ENCODE assay signal across 8 cellular contexts in the genomic region with DNA sequence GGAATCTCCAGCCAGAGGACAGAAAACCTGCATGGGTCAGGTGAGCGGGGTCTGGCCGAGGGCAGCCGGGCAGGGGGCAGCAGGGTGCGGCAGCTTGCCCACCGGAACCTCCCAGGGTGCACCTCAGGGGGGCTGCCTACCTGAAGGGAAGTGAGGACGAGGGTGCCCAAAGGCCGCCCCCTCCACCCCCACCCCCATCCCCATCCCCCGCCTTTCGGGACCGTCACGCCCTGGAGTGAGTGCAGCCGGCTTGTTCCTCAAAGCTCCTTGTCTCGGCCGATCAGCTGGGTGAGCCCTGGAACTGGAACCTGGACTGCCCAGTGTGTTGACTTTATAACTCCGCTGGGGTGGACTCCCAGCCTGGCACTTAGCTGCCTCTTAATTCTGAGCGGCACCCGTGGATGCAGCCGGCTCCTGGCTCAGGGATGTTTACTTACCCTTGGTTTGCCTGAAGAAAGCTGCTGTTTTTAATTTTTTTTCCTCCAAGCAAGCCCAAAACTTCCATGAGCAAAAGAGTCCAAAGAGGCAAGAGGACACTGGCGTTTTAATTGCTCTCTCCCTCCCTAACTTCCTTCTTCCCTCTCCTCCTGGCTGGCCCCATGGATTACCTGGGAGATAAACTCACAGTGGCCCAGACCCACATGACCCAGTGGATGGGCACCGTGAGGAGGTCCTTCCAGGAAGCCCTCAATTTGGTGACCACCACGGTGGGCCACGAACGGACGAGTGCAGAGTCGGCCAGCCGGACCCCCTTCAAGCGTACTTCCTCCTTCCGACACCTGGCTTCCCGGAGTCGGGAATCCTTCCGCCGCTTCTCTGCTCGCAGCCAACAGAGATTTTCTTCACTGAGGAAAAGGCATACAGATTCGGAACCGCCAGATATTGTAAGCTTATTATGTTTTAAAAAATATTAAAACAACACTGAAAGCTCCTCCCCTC.
DNase-seq lines count a peak whose midpoint lies in the region; ATAC-seq and TF ChIP-seq lines count a peak whose summit lies in the region.

No MANE protein-coding gene starts in this region.

- H3K9me3 ChIP-seq in DOHH2 (ENCODE audit: control insufficient read depth, insufficient read depth, low read length) (no peaks in the 10 kb centered on the region), OCI-LY1 (ENCODE audit: low read length) (no peaks in the 10 kb centered on the region)

- DNase-seq in epithelial cell of esophagus (ENCODE audit: low read depth) (no peak), myocyte (ENCODE audit: low read depth) (peak; percentile 40), UCSD-AML1 (lab: John Stamatoyannopoulos, UW; ENCODE audit: unreplicated experiment) (no peak), NK-92 (lab: John Stamatoyannopoulos, UW; ENCODE audit: unreplicated experiment) (no peak)

- H3K4me1 ChIP-seq in DOHH2 (ENCODE audit: control insufficient read depth, low read length): peaks cover 9% of the 10 kb centered on the region
- H3K4me1 ChIP-seq in OCI-LY1 (ENCODE audit: insufficient read depth, low read length, severe bottlenecking): peaks cover 4% of the 10 kb centered on the region

- H3K4me2 ChIP-seq in DOHH2 (ENCODE audit: low read length): peak overlapping the region; percentile 90
- H3K4me2 ChIP-seq in OCI-LY1 (ENCODE audit: low read length): peak overlapping the region; percentile 40; the same call in 1 of the 2 replicates

- no peaks in the 10 kb centered on the region for H3K9me2 ChIP-seq in DOHH2 (replicated peaks; ENCODE audit: control insufficient read depth, low read length)
- no peaks in the 10 kb centered on the region for H3K9me2 ChIP-seq in OCI-LY1 (ENCODE audit: low read depth, low read length)

- H3K9ac ChIP-seq in OCI-LY1 (ENCODE audit: low read length): no peak overlapping the region

- no peaks in the 10 kb centered on the region for H4K20me1 ChIP-seq in DOHH2 (ENCODE audit: control insufficient read depth, insufficient read depth, low read depth, low read length)
- no peaks in the 10 kb centered on the region for H4K20me1 ChIP-seq in OCI-LY1 (ENCODE audit: insufficient read depth, low read length)

- H3K4me3 ChIP-seq in DOHH2 (ENCODE audit: low read length) (peak overlapping the region; percentile 71), OCI-LY1 (ENCODE audit: low read depth, low read length, poor library complexity, severe bottlenecking) (peak overlapping the region; percentile 36), epithelial cell of esophagus (ENCODE audit: low read length) (peak overlapping the region; percentile 63)

- H3K27me3 ChIP-seq in DOHH2 (ENCODE audit: control insufficient read depth, low read length) (peaks cover 26% of the 10 kb centered on the region), OCI-LY1 (ENCODE audit: insufficient read depth, low read length) (peaks cover 4% of the 10 kb centered on the region; the same call in 1 of the 2 replicates)

- H2AFZ ChIP-seq in OCI-LY1 (ENCODE audit: low read length): no peak overlapping the region

- TF ChIP-seq CTCF in DOHH2 (IDR thresholded peaks at IDR 0.05; ENCODE audit: low read depth, low read length, poor library complexity, severe bottlenecking): no peak
- TF ChIP-seq CTCF in OCI-LY1 (IDR thresholded peaks at IDR 0.05; ENCODE audit: low read length): no peak
- no peak for TF ChIP-seq CTCF in epithelial cell of esophagus (IDR thresholded peaks at IDR 0.05; ENCODE audit: insufficient read depth, low read depth, low read length, missing control alignments)

- no peak for ATAC-seq in HG03175 (IDR thresholded peaks at IDR 0.05; ENCODE audit: unreplicated experiment)
- no peak for ATAC-seq in HG03521 (IDR thresholded peaks at IDR 0.05; ENCODE audit: unreplicated experiment)

- H3K27ac ChIP-seq in DOHH2 (ENCODE audit: low read depth, low read length) (no peak overlapping the region), OCI-LY1 (ENCODE audit: low read depth, low read length, poor library complexity, severe bottlenecking) (no peak overlapping the region)

- H3K36me3 ChIP-seq in DOHH2 (ENCODE audit: control insufficient read depth, low read length) (no peaks in the 10 kb centered on the region), OCI-LY1 (ENCODE audit: insufficient read depth, low read length) (no peaks in the 10 kb centered on the region)

- H3K79me2 ChIP-seq in DOHH2 (ENCODE audit: control insufficient read depth, low read length): no peaks in the 10 kb centered on the region
- H3K79me2 ChIP-seq in OCI-LY1 (ENCODE audit: insufficient read depth, low read length): no peaks in the 10 kb centered on the region

- H3F3A ChIP-seq in DOHH2 (ENCODE audit: control insufficient read depth, insufficient read depth) (no peaks in the 10 kb centered on the region), OCI-LY1 (ENCODE audit: insufficient read depth, low read length) (no peaks in the 10 kb centered on the region)
